1 cellular context compared by ENCODE assay signal in genomic region chr16:66843191-66843590, GRCh38.
TF ChIP-seq lines count a peak whose summit lies in the region.

No MANE protein-coding gene starts in this region.

TF ChIP-seq in K562, 482 proteins besides CTCF, POLR2A, EP300 and RAD21:
- TF ChIP-seq ZNF639 (CRISPR knock-in tag; conservative IDR thresholded peaks at IDR 0.05 in 1 of 2, IDR thresholded peaks at IDR 0.05 in 1 of 2) (no peak), ZNF263 (CRISPR knock-in tag; IDR thresholded peaks at IDR 0.05; ENCODE audit: borderline replicate concordance) (no peak), TSC22D4 (tag; IDR thresholded peaks at IDR 0.05) (no peak), MXD1 (CRISPR knock-in tag; IDR thresholded peaks at IDR 0.05; ENCODE audit: borderline replicate concordance, poor library complexity, severe bottlenecking) (no peak), CLOCK (CRISPR knock-in tag; IDR thresholded peaks at IDR 0.05; ENCODE audit: borderline replicate concordance) (no peak), SFPQ (IDR thresholded peaks at IDR 0.05; ENCODE audit: low read depth, low read length) (no peak), TAF9B (IDR thresholded peaks at IDR 0.05; ENCODE audit: partially characterized antibody) (no peak)
